In genomic region chr13:31031482-31031881, GRCh38 we compare ENCODE assay signal across 20 cellular contexts.
A peak's percentile ranks its signal among the peaks of the same experiment; 100 is the strongest.
DNase-seq lines count a peak whose midpoint lies in the region; ATAC-seq, FAIRE-seq and TF ChIP-seq lines count a peak whose summit lies in the region.
"Had no signal": no experiment of that assay in that cellular context is flagged by ENCODE, and none has a peak within 500 bp of the region (broad histone marks: within the 10 kb centered on the region; RNA-seq: fewer than 3 reads in every experiment).

No MANE protein-coding gene starts in this region.

- H3K79me2 ChIP-seq in parathyroid adenoma = no peaks in the 10 kb centered on the region

- no peak overlapping the region for H2AFZ ChIP-seq in parathyroid adenoma

- FAIRE-seq in kidney (lab: Jason Lieb, UNC) = no peak
- FAIRE-seq: A549, D721Med, G401.6, GM12891, GM19239 had no signal

- TF ChIP-seq CTCF in parathyroid adenoma (IDR thresholded peaks at IDR 0.05) = no peak
- no peak for TF ChIP-seq CTCF in kidney (IDR thresholded peaks at IDR 0.05; ENCODE audit: borderline replicate concordance, extremely low read depth, insufficient read depth)

- H3K36me3 ChIP-seq in parathyroid adenoma (ENCODE audit: control insufficient read depth, insufficient read depth, low read length) (no peaks in the 10 kb centered on the region), kidney (ENCODE audit: control insufficient read depth in 1 of 2, insufficient read depth in 2 of 2, low read length in 2 of 2) (no peaks in the 10 kb centered on the region)
- H3K36me3 ChIP-seq: BLaER1 treated with 17β-estradiol and CSF1 and Interleukin-3, amounts not matched to agents 10 nM and 100 nM had no signal

- H3K9me3 ChIP-seq in parathyroid adenoma (ENCODE audit: control insufficient read depth, low read length) (no peaks in the 10 kb centered on the region), kidney (ENCODE audit: control insufficient read depth in 1 of 2, low read length in 2 of 2) (no peaks in the 10 kb centered on the region)
- H3K9me3 ChIP-seq: A549; BLaER1 treated with 17β-estradiol and CSF1 and Interleukin-3, amounts not matched to agents 10 nM and 100 nM; Caco-2 had no signal

- H3K27me3 ChIP-seq in parathyroid adenoma (ENCODE audit: control insufficient read depth, insufficient read depth, low read length) = no peaks in the 10 kb centered on the region

- H3K27ac ChIP-seq in parathyroid adenoma (peak overlapping the region; percentile 49), kidney (ENCODE audit: low read depth in 2 of 2, low read length in 2 of 2) (no peak overlapping the region)
- H3K27ac ChIP-seq: 22Rv1; A549; BLaER1 treated with 17β-estradiol and CSF1 and Interleukin-3, amounts not matched to agents 10 nM and 100 nM; C4-2B had no signal

- DNase-seq in islet precursor cell (peak; percentile 29), kidney (no peak)
- DNase-seq in stimulated activated CD8-positive, alpha-beta memory T cell treated with anti-CD3 and anti-CD28 coated beads, Interleukin-4, amount 100 ng/mL, for 48 hours = peak; percentile 15
- DNase-seq: AML-193; Caco-2; Calu3; CD4-positive, alpha-beta T cell; CD8-positive, alpha-beta T cell; DMS79 treated with DMSO at 0.1 percent for 48 hours; GF-D8 had no signal

- ATAC-seq in HG02798 (IDR thresholded peaks at IDR 0.05; ENCODE audit: poor library complexity, unreplicated experiment) = no peak
- ATAC-seq: A549; CD8-positive, alpha-beta T cell had no signal

- no peak overlapping the region for H3K4me3 ChIP-seq in parathyroid adenoma (ENCODE audit: low read depth, low read length)
- no peak overlapping the region for H3K4me3 ChIP-seq in kidney (ENCODE audit: low read length in 2 of 2)
- H3K4me3 ChIP-seq: A549; BLaER1 treated with 17β-estradiol and CSF1 and Interleukin-3, amounts not matched to agents 10 nM and 100 nM had no signal

- no peak overlapping the region for H3K4me2 ChIP-seq in parathyroid adenoma (ENCODE audit: low read length)
- H3K4me2 ChIP-seq: A549; BLaER1 treated with 17β-estradiol and CSF1 and Interleukin-3, amounts not matched to agents 10 nM and 100 nM had no signal

- intact Hi-C loops in kidney (cut with DNase I) = no loop called here

- no peak overlapping the region for H3K9ac ChIP-seq in parathyroid adenoma
- no peak overlapping the region for H3K9ac ChIP-seq in kidney (ENCODE audit: low read length in 2 of 2)
- H3K9ac ChIP-seq: BLaER1 treated with 17β-estradiol and CSF1 and Interleukin-3, amounts not matched to agents 10 nM and 100 nM had no signal

- peaks cover 23% of the 10 kb centered on the region for H3K4me1 ChIP-seq in parathyroid adenoma
- H3K4me1 ChIP-seq in kidney (ENCODE audit: control insufficient read depth in 1 of 2, insufficient read depth in 1 of 2, low read depth in 1 of 2, low read length in 2 of 2) = no peaks in the 10 kb centered on the region
- H3K4me1 ChIP-seq: A549; BLaER1 treated with 17β-estradiol and CSF1 and Interleukin-3, amounts not matched to agents 10 nM and 100 nM had no signal
